In genomic region chr13:46386996-46387851, GRCh38 we compare ENCODE assay signal across 1 cellular context.
TF ChIP-seq lines count a peak whose summit lies in the region.

TSS of gene RUBCNL (minus strand) at chr13:46387252. CDS start at chr13:46372475, 14,777 bp downstream.

TF ChIP-seq in GM12878, 131 proteins besides CTCF, POLR2A, EP300 and RAD21 (continued from another document):
- TF ChIP-seq BCLAF1 (IDR thresholded peaks at IDR 0.05) = no peak
- no peak for TF ChIP-seq SREBF1 (IDR thresholded peaks at IDR 0.05; ENCODE audit: low read length)
- TF ChIP-seq ZBTB33 (IDR thresholded peaks at IDR 0.05) = no peak
- TF ChIP-seq SIN3A (IDR thresholded peaks at IDR 0.05; ENCODE audit: low read depth, low read length) = 0 out of 2 replicates have a peak, but pooled peaks have one; percentile 50
- TF ChIP-seq MLLT1 (IDR thresholded peaks at IDR 0.05) = peak; percentile 31; the same call in 1 of the 2 replicates
- TF ChIP-seq IKZF1 (conservative IDR thresholded peaks at IDR 0.05) = peak; percentile 78
- TF ChIP-seq NR2F1 (conservative IDR thresholded peaks at IDR 0.05) = peak; percentile 89
- no peak for TF ChIP-seq NFYA (IDR thresholded peaks at IDR 0.05; ENCODE audit: borderline replicate concordance, low read depth, low read length)
- peak; percentile 57 for TF ChIP-seq LARP7 (IDR thresholded peaks at IDR 0.05)
- TF ChIP-seq RELB (IDR thresholded peaks at IDR 0.05; ENCODE audit: low read depth) = no peak
- no peak for TF ChIP-seq IRF3 (IDR thresholded peaks at IDR 0.05)
- TF ChIP-seq YY1 (IDR thresholded peaks at IDR 0.05; ENCODE audit: low read depth, low read length) = no peak
- no peak for TF ChIP-seq CHD1 (IDR thresholded peaks at IDR 0.05; ENCODE audit: low read depth, low read length)
- TF ChIP-seq ATF7 (IDR thresholded peaks at IDR 0.05; ENCODE audit: low read depth) = no peak; the same call in 1 of the 2 replicates
- no peak for TF ChIP-seq ZNF687 (IDR thresholded peaks at IDR 0.05)
- no peak for TF ChIP-seq TBL1XR1 (IDR thresholded peaks at IDR 0.05; ENCODE audit: low read depth, low read length)
- 0 out of 2 replicates have a peak, but pooled peaks have one; percentile 17 for TF ChIP-seq TARDBP (IDR thresholded peaks at IDR 0.05; ENCODE audit: borderline replicate concordance)
TF ChIP-seq in GM12878: peak in this region for 27.
